In the genomic region with DNA sequence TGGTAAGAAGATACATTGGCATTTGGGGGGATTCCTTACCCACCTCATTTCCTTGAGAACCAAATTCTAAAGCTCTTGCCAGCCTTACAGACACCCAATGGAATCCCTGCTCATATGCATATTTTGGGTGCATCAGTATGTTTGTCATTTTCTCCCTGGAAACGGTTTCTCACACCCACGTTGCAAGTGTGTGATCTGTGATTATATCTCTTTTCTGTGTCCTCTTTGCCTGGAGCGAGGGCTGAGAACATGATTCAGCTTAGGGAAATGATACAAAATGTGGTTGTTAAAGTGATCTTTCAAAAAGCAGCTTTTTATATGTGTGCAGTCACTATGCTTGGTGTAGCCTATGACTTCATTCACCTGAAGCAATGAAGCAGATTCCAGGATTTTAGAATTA, we compare ENCODE assay signal across 21 cellular contexts. TPM values are rescaled to one million over a fixed set of nuclear protein-coding genes. Genes with fewer than 3 reads are reported as not detected.
A peak's percentile ranks its signal among the peaks of the same experiment; 100 is the strongest.
DNase-seq lines count a peak whose midpoint lies in the region; ATAC-seq and TF ChIP-seq lines count a peak whose summit lies in the region.
"Had no signal": no experiment of that assay in that cellular context is flagged by ENCODE, and none has a peak within 500 bp of the region (broad histone marks: within the 10 kb centered on the region; RNA-seq: fewer than 3 reads in every experiment).

No MANE protein-coding gene starts in this region.

- TF ChIP-seq CTCF in HFFc6 (IDR thresholded peaks at IDR 0.05), result no peak

- H3K27ac Mint-ChIP-seq in activated CD4-positive, alpha-beta memory T cell treated with anti-CD3 and anti-CD28 coated beads for 36 hours, result no peak overlapping the region
- H3K27ac Mint-ChIP-seq in activated CD4-positive, alpha-beta memory T cell treated with anti-CD3 and anti-CD28 coated beads, Interleukin-2, amount 10 ng/mL, durations not matched to agents 7 days and 5 days, result no peak overlapping the region
- H3K27ac Mint-ChIP-seq in HFFc6, result peak overlapping the region; percentile 40; the same call in 1 of the 2 replicates
- H3K27ac Mint-ChIP-seq in activated naive CD8-positive, alpha-beta T cell treated with anti-CD3 and anti-CD28 coated beads for 36 hours, result no peak overlapping the region
- H3K27ac Mint-ChIP-seq: CD14-positive monocyte, memory B cell, naive B cell, T-cell, WTC11 had no signal

- no peaks in the 10 kb centered on the region for H3K36me3 Mint-ChIP-seq in activated CD4-positive, alpha-beta memory T cell treated with anti-CD3 and anti-CD28 coated beads for 36 hours
- H3K36me3 Mint-ChIP-seq in activated CD4-positive, alpha-beta memory T cell treated with anti-CD3 and anti-CD28 coated beads, Interleukin-2, amount 10 ng/mL, durations not matched to agents 7 days and 5 days (ENCODE audit: low read depth), result no peaks in the 10 kb centered on the region
- H3K36me3 Mint-ChIP-seq in HFFc6 (ENCODE audit: low read depth), result 0 out of 2 replicates have a peak, but pooled peaks cover 4% of the 10 kb centered on the region
- no peaks in the 10 kb centered on the region for H3K36me3 Mint-ChIP-seq in activated naive CD8-positive, alpha-beta T cell treated with anti-CD3 and anti-CD28 coated beads for 36 hours
- H3K36me3 Mint-ChIP-seq: CD14-positive monocyte, naive B cell had no signal

- POLR2A ChIA-PET in activated CD4-positive, alpha-beta memory T cell treated with anti-CD3 and anti-CD28 coated beads for 36 hours (lab: Charles Lee), result no interaction called here
- POLR2A ChIA-PET in activated CD4-positive, alpha-beta memory T cell treated with anti-CD3 and anti-CD28 coated beads, Interleukin-2, amount 10 ng/mL, durations not matched to agents 7 days and 5 days (lab: Charles Lee), result no interaction called here

- H3K27ac ChIP-seq in caudate nucleus (ENCODE audit: low read depth, low read length), result peak overlapping the region; percentile 60
- H3K27ac ChIP-seq: epithelial cell of prostate, thoracic aorta had no signal

- no peaks in the 10 kb centered on the region for H3K9me3 Mint-ChIP-seq in activated CD4-positive, alpha-beta memory T cell treated with anti-CD3 and anti-CD28 coated beads for 36 hours
- H3K9me3 Mint-ChIP-seq in activated CD4-positive, alpha-beta memory T cell treated with anti-CD3 and anti-CD28 coated beads, Interleukin-2, amount 10 ng/mL, durations not matched to agents 7 days and 5 days, result no peaks in the 10 kb centered on the region
- no peaks in the 10 kb centered on the region; the same call in none of the 2 replicates for H3K9me3 Mint-ChIP-seq in HFFc6
- H3K9me3 Mint-ChIP-seq in activated naive CD8-positive, alpha-beta T cell treated with anti-CD3 and anti-CD28 coated beads for 36 hours, result no peaks in the 10 kb centered on the region
- H3K9me3 Mint-ChIP-seq: memory B cell, T-cell had no signal

- H3K4me3 Mint-ChIP-seq in activated CD4-positive, alpha-beta memory T cell treated with anti-CD3 and anti-CD28 coated beads for 36 hours, result no peak overlapping the region
- no peak overlapping the region for H3K4me3 Mint-ChIP-seq in activated CD4-positive, alpha-beta memory T cell treated with anti-CD3 and anti-CD28 coated beads, Interleukin-2, amount 10 ng/mL, durations not matched to agents 7 days and 5 days
- no peak overlapping the region for H3K4me3 Mint-ChIP-seq in HFFc6
- no peak overlapping the region for H3K4me3 Mint-ChIP-seq in activated naive CD8-positive, alpha-beta T cell treated with anti-CD3 and anti-CD28 coated beads for 36 hours
- H3K4me3 Mint-ChIP-seq: CD14-positive monocyte, memory B cell, naive B cell, T-cell, WTC11 had no signal

- intact Hi-C loops in activated CD4-positive, alpha-beta memory T cell treated with anti-CD3 and anti-CD28 coated beads for 36 hours (cut with micrococcal nuclease), result no loop called here

- no peaks in the 10 kb centered on the region for H3K4me1 Mint-ChIP-seq in activated CD4-positive, alpha-beta memory T cell treated with anti-CD3 and anti-CD28 coated beads for 36 hours (ENCODE audit: low read depth)
- H3K4me1 Mint-ChIP-seq in activated CD4-positive, alpha-beta memory T cell treated with anti-CD3 and anti-CD28 coated beads, Interleukin-2, amount 10 ng/mL, durations not matched to agents 7 days and 5 days, result peaks cover 8% of the 10 kb centered on the region
- peaks cover 12% of the 10 kb centered on the region; the same call in 1 of the 2 replicates for H3K4me1 Mint-ChIP-seq in HFFc6 (ENCODE audit: low read depth)
- peaks cover 14% of the 10 kb centered on the region for H3K4me1 Mint-ChIP-seq in activated naive CD8-positive, alpha-beta T cell treated with anti-CD3 and anti-CD28 coated beads for 36 hours
- H3K4me1 Mint-ChIP-seq: CD14-positive monocyte, memory B cell, WTC11 had no signal

- DNase-seq in activated CD4-positive, alpha-beta memory T cell treated with anti-CD3 and anti-CD28 coated beads for 36 hours, result peak; percentile 11
- DNase-seq in activated CD4-positive, alpha-beta memory T cell treated with anti-CD3 and anti-CD28 coated beads, Interleukin-2, amount 10 ng/mL, durations not matched to agents 7 days and 5 days, result no peak
- DNase-seq in HFFc6 (peak; percentile 76), caudate nucleus (lab: John Stamatoyannopoulos, UW) (peak in 24 of 61 donors; percentile 2 to 83 (median 14)), putamen (ENCODE audit: low spot score) (peak; percentile 52)
- no peak for DNase-seq in activated naive CD8-positive, alpha-beta T cell treated with anti-CD3 and anti-CD28 coated beads for 36 hours
- no peak for DNase-seq in activated CD8-positive, alpha-beta memory T cell treated with anti-CD3 and anti-CD28 coated beads, Interleukin-2, amount 50 U/mL, for 4 hours
- DNase-seq: activated effector memory CD4-positive, alpha-beta T cell treated with Interleukin-2 at 50 U/mL for 16 hours; GDM1; kidney glomerular epithelial cell; naive B cell; NCI-H1417 treated with DMSO at 0.1 percent for 48 hours; NCI-H69; SIG-M5; T-cell had no signal

- CTCF ChIA-PET in activated CD4-positive, alpha-beta memory T cell treated with anti-CD3 and anti-CD28 coated beads for 36 hours (lab: Charles Lee), result no interaction called here
- CTCF ChIA-PET in activated CD4-positive, alpha-beta memory T cell treated with anti-CD3 and anti-CD28 coated beads, Interleukin-2, amount 10 ng/mL, durations not matched to agents 7 days and 5 days (lab: Charles Lee), result no interaction called here

- H3K27me3 Mint-ChIP-seq in activated CD4-positive, alpha-beta memory T cell treated with anti-CD3 and anti-CD28 coated beads for 36 hours, result no peaks in the 10 kb centered on the region
- no peaks in the 10 kb centered on the region for H3K27me3 Mint-ChIP-seq in activated CD4-positive, alpha-beta memory T cell treated with anti-CD3 and anti-CD28 coated beads, Interleukin-2, amount 10 ng/mL, durations not matched to agents 7 days and 5 days
- no peaks in the 10 kb centered on the region; the same call in 1 of the 2 replicates for H3K27me3 Mint-ChIP-seq in HFFc6 (ENCODE audit: insufficient read depth)
- no peaks in the 10 kb centered on the region for H3K27me3 Mint-ChIP-seq in activated naive CD8-positive, alpha-beta T cell treated with anti-CD3 and anti-CD28 coated beads for 36 hours
- H3K27me3 Mint-ChIP-seq: memory B cell, naive B cell, T-cell had no signal

- no peak for ATAC-seq in GM19351 (IDR thresholded peaks at IDR 0.05; ENCODE audit: unreplicated experiment)
- ATAC-seq: T-cell, WTC11 had no signal

RNA-seq across cellular contexts. Expression of gene KCNMB4, which starts 52.0 kb away (rescaled TPM):
- total RNA-seq in activated CD4-positive, alpha-beta memory T cell treated with anti-CD3 and anti-CD28 coated beads for 36 hours, result 1 to 10 TPM; 1.3 to 1.5 TPM
- total RNA-seq in activated CD4-positive, alpha-beta memory T cell treated with anti-CD3 and anti-CD28 coated beads, Interleukin-2, amount 10 ng/mL, durations not matched to agents 7 days and 5 days, result under 1 TPM; 0.23 to 0.33 TPM
- 1 to 10 TPM in 2 of 6 experiments, under 1 TPM in 4; 0.16 to 1.1 (median 0.22) TPM for total RNA-seq in HFFc6 (2021; fragmentation: NEBNext Ultra II Directional; extraction: Animal tissue kit (Norgen Biotek cat#: 25700))
- 1 to 10 TPM in 1 of 2 experiments, under 1 TPM in 1; 0.82 to 1.0 TPM for total RNA-seq in activated naive CD8-positive, alpha-beta T cell treated with anti-CD3 and anti-CD28 coated beads for 36 hours

Comparison
In these comparisons a context has a peak if more than half of its experiments do, and no peak if none do; other contexts are left out.
1. DNase-seq: peak in activated CD4-positive, alpha-beta memory T cell treated with anti-CD3 and anti-CD28 coated beads for 36 hours (single experiment), HFFc6 (single experiment) and putamen (single experiment); none in activated CD4-positive, alpha-beta memory T cell treated with anti-CD3 and anti-CD28 coated beads, Interleukin-2, amount 10 ng/mL, durations not matched to agents 7 days and 5 days (single experiment), activated naive CD8-positive, alpha-beta T cell treated with anti-CD3 and anti-CD28 coated beads for 36 hours (single experiment) and activated CD8-positive, alpha-beta memory T cell treated with anti-CD3 and anti-CD28 coated beads, Interleukin-2, amount 50 U/mL, for 4 hours (single experiment).